In genomic region chr11:96426356-96427103, GRCh38 we compare ENCODE assay signal across 8 cellular contexts. TPM values are rescaled to one million over a fixed set of nuclear protein-coding genes. Genes with fewer than 3 reads are reported as not detected.
DNase-seq lines count a peak whose midpoint lies in the region; ATAC-seq and TF ChIP-seq lines count a peak whose summit lies in the region.

No MANE protein-coding gene starts in this region.

- TF ChIP-seq CTCF in VCaP (conservative IDR thresholded peaks at IDR 0.05) (peak; percentile 72), heart right ventricle (IDR thresholded peaks at IDR 0.05) (peak in 8 of 9 donors; percentile 13 to 70 (median 56))

- H3K36me3 ChIP-seq in heart right ventricle: no peaks in the 10 kb centered on the region

- DNase-seq in Caki2 (ENCODE audit: low read depth) (peak; percentile 25), NCI-H1105 (lab: John Stamatoyannopoulos, UW) (peak; percentile 31), heart right ventricle (no peak), retina (peak; percentile 42), posterior cingulate gyrus (no peak)
- DNase-seq in activated CD4-positive, CD25-positive, alpha-beta regulatory T cell (lab: John Stamatoyannopoulos, UW): no peak

- peak; percentile 76 for ATAC-seq in GM19438 (IDR thresholded peaks at IDR 0.05; ENCODE audit: low read depth, unreplicated experiment)
- ATAC-seq in heart right ventricle: peak in 4 of 8 donors; percentile 58 to 63 (median 60)

- no peak overlapping the region for H3K4me3 ChIP-seq in heart right ventricle

- WGBS in heart right ventricle, 2 donors: 19 to 24% methylated on average over 8 of the region's 8 CpGs

- intact Hi-C loops in heart right ventricle (cut with DNase I): loop anchor here in 5 of 10 donors (5.0 to 10.0 kb wide), 4 partner anchors 582 to 1272 kb away; no protein-coding TSS in a partner anchor
- intact Hi-C loops in posterior cingulate gyrus (cut with DNase I): loop anchor here (5.0 kb wide), 1 partner anchor 589 kb away; no protein-coding TSS in a partner anchor

- no peak overlapping the region for H3K27ac ChIP-seq in VCaP
- no peak overlapping the region for H3K27ac ChIP-seq in heart right ventricle

- peaks cover 0 to 60% (median 12%) of the 10 kb centered on the region in 7 donors for H3K27me3 ChIP-seq in heart right ventricle

- H3K4me1 ChIP-seq in heart right ventricle: no peaks in the 10 kb centered on the region

- in situ Hi-C loops in Caki2 (cut with HindIII; ENCODE audit: low pct_unique_long_range_greater_than_20kb, low sequenced_read_pairs): no loop called here

- H3K9me3 ChIP-seq in heart right ventricle: peaks cover 0 to 6% (median 0%) of the 10 kb centered on the region in 11 donors

RNA-seq across cellular contexts. Expression of gene JRKL, which starts 36.7 kb away (rescaled TPM):
- total RNA-seq in Caki2 (2014; rRNA removed; shearing (Covaris generic); ENCODE audit: low replicate concordance): 0.17 and 1.3 TPM in 2 replicates
- total RNA-seq in heart right ventricle: 1 to 10 TPM; 4.7 to 7.5 (median 6.1) TPM
- polyA plus RNA-seq in heart right ventricle: 1 to 10 TPM; 3.4 to 3.9 TPM

RNA-seq across cellular contexts. Expression of gene CCDC82, which starts 36.8 kb away (rescaled TPM):
- total RNA-seq in Caki2 (2014; rRNA removed; shearing (Covaris generic); ENCODE audit: low replicate concordance): 2.5 and 6.4 TPM in 2 replicates
- 10 to 100 TPM; 10.9 to 15.3 (median 13.1) TPM for total RNA-seq in heart right ventricle
- polyA plus RNA-seq in heart right ventricle: 10 to 100 TPM in 1 of 2 donors, 1 to 10 TPM in 1; 9.1 to 33.7 TPM

Comparison
In these comparisons a context has a peak if more than half of its experiments do, and no peak if none do; other contexts are left out.
1. DNase-seq: peak in Caki2 (single experiment), NCI-H1105 (single experiment) and retina (single experiment); none in heart right ventricle (0 of 2), activated CD4-positive, CD25-positive, alpha-beta regulatory T cell (0 of 4) and posterior cingulate gyrus (0 of 10).